Comparison of ENCODE assay signal across 24 cellular contexts in the genomic region with DNA sequence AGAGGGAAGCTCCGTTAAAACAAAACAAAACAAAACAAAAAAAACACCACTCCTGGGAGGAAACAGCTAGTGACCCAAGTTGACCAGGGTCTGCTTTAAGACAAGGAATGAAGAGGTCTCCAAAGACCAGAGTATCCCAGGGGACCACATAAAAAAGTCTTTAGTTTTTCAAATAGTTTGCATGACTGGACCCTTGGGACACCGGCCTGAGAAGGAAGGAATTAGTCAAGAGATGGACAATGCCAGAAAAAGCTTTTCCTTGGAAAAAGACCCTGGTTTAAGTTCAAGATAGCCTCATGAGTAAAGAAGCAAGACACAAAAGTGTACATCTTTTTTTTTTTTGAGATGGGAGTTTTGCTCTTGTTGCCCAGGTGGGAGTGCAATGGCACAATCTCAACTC. TPM values are rescaled to one million over a fixed set of nuclear protein-coding genes. Genes with fewer than 3 reads are reported as not detected.
"Had no signal": no experiment of that assay in that cellular context is flagged by ENCODE, and none has a peak within 500 bp of the region (broad histone marks: within the 10 kb centered on the region; RNA-seq: fewer than 3 reads in every experiment).

No MANE protein-coding gene starts in this region.

- H3K4me1 ChIP-seq: left lung, lower lobe of right lung, parathyroid adenoma, right atrium auricular region, right lobe of liver, thyroid gland, transverse colon had no signal

- H3K4me3 ChIP-seq: left lung, lower lobe of right lung, right atrium auricular region, right lobe of liver, skin epidermis, thyroid gland, transverse colon, upper lobe of left lung, vagina had no signal

- H3K36me3 ChIP-seq: left lung, lower lobe of right lung, right atrium auricular region, right lobe of liver, thyroid gland, transverse colon, upper lobe of left lung, vagina had no signal

- H3K9ac ChIP-seq: parathyroid adenoma had no signal

- H3K9me3 ChIP-seq: lower lobe of right lung, right lobe of liver, thyroid gland, transverse colon, vagina had no signal

- H3K79me2 ChIP-seq: parathyroid adenoma had no signal

- H2AFZ ChIP-seq: parathyroid adenoma had no signal

- H3K27me3 ChIP-seq: right atrium auricular region, right lobe of liver, thyroid gland, transverse colon, upper lobe of left lung, vagina had no signal

- DNase-seq: hypothalamus; immature natural killer cell; kidney; left colon; left lung; lower lobe of right lung; mammary epithelial cell; mesenchymal stem cell; naive thymus-derived CD8-positive, alpha-beta T cell; nucleus accumbens; right lobe of liver; stimulated activated CD4-positive, alpha-beta T cell treated with anti-CD3 and anti-CD28 coated beads, Interleukin-12 subunit alpha, Interleukin-12 subunit beta, amount 100 ng/mL, for 4 hours; stimulated activated CD4-positive, alpha-beta T cell treated with anti-CD3 and anti-CD28 coated beads, Interleukin-15, amount 100 ng/mL, for 24 hours; stimulated activated CD4-positive, alpha-beta T cell treated with anti-CD3 and anti-CD28 coated beads, Interleukin-2, amount 100 ng/mL, for 24 hours; stimulated activated CD4-positive, alpha-beta T cell treated with anti-CD3 and anti-CD28 coated beads, Interleukin-4, amount 100 ng/mL, for 1 hour; stimulated activated naive CD4-positive, alpha-beta T cell; substantia nigra; thyroid gland; transverse colon had no signal

- H3K27ac ChIP-seq: left lung, lower lobe of right lung, parathyroid adenoma, right atrium auricular region, right lobe of liver, skin epidermis, thyroid gland, transverse colon, upper lobe of left lung, vagina had no signal

RNA-seq across cellular contexts. Expression of gene PNMA8B, which starts 12.5 kb away (rescaled TPM):
- polyA plus RNA-seq: immature natural killer cell had no signal

RNA-seq across cellular contexts. Expression of gene PNMA8A, which starts 36.8 kb away (rescaled TPM):
- polyA plus RNA-seq: immature natural killer cell; naive thymus-derived CD8-positive, alpha-beta T cell had no signal
